Comparison of ENCODE assay signal across 1 cellular context in the genomic region with DNA sequence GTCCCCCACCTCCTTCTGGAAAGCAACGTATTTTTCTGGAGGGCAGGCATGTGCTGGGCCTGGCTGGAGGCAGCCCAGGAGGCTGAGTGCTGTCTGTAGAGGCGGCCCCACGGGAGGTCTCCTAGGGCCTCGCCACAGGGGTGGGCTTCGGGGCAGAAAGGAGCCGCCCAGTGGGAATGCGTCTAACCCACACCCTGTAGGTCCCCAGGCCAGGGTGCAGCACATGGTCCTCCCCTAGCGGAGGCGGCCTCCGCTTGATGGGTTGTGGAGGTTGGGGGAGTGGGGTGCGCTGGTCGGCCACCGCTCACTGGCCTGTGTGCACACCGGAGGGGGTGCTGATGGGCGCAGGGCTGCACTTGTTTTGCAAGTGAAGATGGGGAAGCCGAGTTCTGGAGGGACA.
TF ChIP-seq lines count a peak whose summit lies in the region.

No MANE protein-coding gene starts in this region.

TF ChIP-seq in GM23338, 12 proteins besides CTCF, POLR2A, EP300 and RAD21 (continued from another document):
- no peak for TF ChIP-seq ETS1 (IDR thresholded peaks at IDR 0.05)
- no peak for TF ChIP-seq ZNF331 (CRISPR knock-in tag; IDR thresholded peaks at IDR 0.05; ENCODE audit: low read depth)
- no peak for TF ChIP-seq EZH2 (IDR thresholded peaks at IDR 0.05; ENCODE audit: low read depth, unreplicated experiment)
- no peak for TF ChIP-seq NANOG (IDR thresholded peaks at IDR 0.05; ENCODE audit: borderline replicate concordance)
- no peak for TF ChIP-seq ZNF114 (CRISPR knock-in tag; IDR thresholded peaks at IDR 0.05)
- TF ChIP-seq REST (IDR thresholded peaks at IDR 0.05; ENCODE audit: unreplicated experiment): no peak
- no peak for TF ChIP-seq CREB1 (CRISPR knock-in tag; IDR thresholded peaks at IDR 0.05; ENCODE audit: low read depth)
- TF ChIP-seq POLR2AphosphoS5 (IDR thresholded peaks at IDR 0.05; ENCODE audit: low read depth): no peak
